ENCODE assay signal across 19 cellular contexts in genomic region chr15:63181658-63182057, GRCh38.
"Had no signal": no experiment of that assay in that cellular context is flagged by ENCODE, and none has a peak within 500 bp of the region (broad histone marks: within the 10 kb centered on the region; RNA-seq: fewer than 3 reads in every experiment).

No MANE protein-coding gene starts in this region.

- FAIRE-seq: frontal cortex, TTC549 had no signal

- H3K4me2 ChIP-seq: neural progenitor cell had no signal

- H3K9ac ChIP-seq: neural progenitor cell had no signal

- H3K4me3 ChIP-seq: ascending aorta, colonic mucosa, left ventricle myocardium inferior, neural progenitor cell, sigmoid colon, thyroid gland had no signal

- H3K27ac ChIP-seq: ascending aorta, colonic mucosa, left ventricle myocardium inferior, neural progenitor cell, sigmoid colon, thyroid gland had no signal

- ATAC-seq: activated naive CD4-positive, alpha-beta T cell treated with anti-CD3 and anti-CD28 coated beads, Interleukin-2, amount 50 U/mL, for 72 hours; activated T-helper 17 cell treated with anti-CD3 and anti-CD28 coated beads, Interleukin-2, amount 50 U/mL, for 72 hours; naive thymus-derived CD8-positive, alpha-beta T cell; T-cell had no signal

- H3K9me3 ChIP-seq: ascending aorta, colonic mucosa, left ventricle myocardium inferior, sigmoid colon, thyroid gland had no signal

- H3K27me3 ChIP-seq: ascending aorta, colonic mucosa, neural progenitor cell, sigmoid colon, thyroid gland had no signal

- H2AFZ ChIP-seq: neural progenitor cell had no signal

- H3K4me1 ChIP-seq: ascending aorta, colonic mucosa, left ventricle myocardium inferior, neural progenitor cell, sigmoid colon, thyroid gland had no signal

- DNase-seq: activated CD8-positive, alpha-beta memory T cell treated with anti-CD3 and anti-CD28 coated beads for 24 hours; activated CD8-positive, alpha-beta memory T cell treated with anti-CD3 and anti-CD28 coated beads, Interleukin-2, amount 50 U/mL, for 4 hours; activated T-cell treated with anti-CD3 and anti-CD28 coated beads, Interleukin-2, amount 50 U/mL, for 24 hours; colonic mucosa; glutamatergic neuron; hippocampal formation; left ventricle myocardium inferior; naive thymus-derived CD8-positive, alpha-beta T cell; sigmoid colon; stimulated activated CD4-positive, alpha-beta T cell treated with anti-CD3 and anti-CD28 coated beads, Interleukin-4, amount 100 ng/mL, for 24 hours; substantia nigra; T-cell; thyroid gland had no signal

- H3K36me3 ChIP-seq: ascending aorta, colonic mucosa, left ventricle myocardium inferior, neural progenitor cell, sigmoid colon, thyroid gland had no signal
